In the genomic region with DNA sequence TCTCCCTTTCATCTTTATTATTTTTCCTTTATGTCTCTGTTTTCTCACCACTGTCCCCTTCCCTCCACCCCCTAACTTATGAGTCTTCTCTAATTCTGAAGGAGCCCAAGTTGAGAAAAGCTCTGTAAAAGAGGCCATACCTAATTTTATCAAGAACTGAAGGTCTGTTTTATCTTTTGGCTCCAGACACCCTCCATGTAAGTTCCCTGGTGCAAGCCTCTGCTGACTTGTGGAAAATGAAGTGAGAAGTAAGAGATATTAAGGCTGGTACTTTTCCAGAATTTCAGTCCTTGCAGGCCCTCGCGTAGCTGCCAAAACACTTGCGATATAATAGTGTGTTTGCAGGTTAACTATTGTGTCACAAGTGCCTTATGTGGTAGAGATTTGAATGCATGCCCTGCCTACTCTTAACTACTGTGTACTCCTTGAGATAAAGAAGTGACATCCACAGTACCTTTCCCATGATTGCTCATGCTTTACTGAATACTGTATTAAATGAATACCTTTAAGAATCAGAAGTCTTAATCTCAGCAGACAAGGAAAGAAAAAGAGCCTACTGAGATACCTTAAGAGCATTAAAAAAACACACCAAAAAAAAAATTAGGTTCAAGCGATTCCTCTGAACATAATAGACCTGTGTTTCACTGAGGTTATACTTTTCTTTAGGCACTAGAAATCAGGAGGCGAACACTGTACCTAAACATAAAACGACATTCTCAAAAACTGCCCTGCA, we compare ENCODE assay signal across 11 cellular contexts.
A peak's percentile ranks its signal among the peaks of the same experiment; 100 is the strongest.
DNase-seq lines count a peak whose midpoint lies in the region; ATAC-seq and TF ChIP-seq lines count a peak whose summit lies in the region.
"Had no signal": no experiment of that assay in that cellular context is flagged by ENCODE, and none has a peak within 500 bp of the region (broad histone marks: within the 10 kb centered on the region; RNA-seq: fewer than 3 reads in every experiment).

No MANE protein-coding gene starts in this region.

- POLR2A ChIA-PET in AG04450 (lab: Yijun Ruan, JAX), result no interaction called here
- POLR2A ChIA-PET in HCT116 (lab: Charles Lee), result interaction anchor here (1.7 kb wide), 1 partner anchor 7 kb away, joined by 6 read pairs; no protein-coding TSS in a partner anchor
- POLR2A ChIA-PET in activated CD8-positive, alpha-beta T cell treated with anti-CD3 and anti-CD28 coated beads for 36 hours (lab: Charles Lee), result interaction anchor here (0.5 to 2.2 kb wide), 2 partner anchors 8 to 79 kb away, joined by 4 to 5 read pairs; no protein-coding TSS in a partner anchor

- in situ Hi-C loops in astrocyte of the cerebellum (cut with HindIII; ENCODE audit: low sequenced_read_pairs), result no loop called here

- peaks cover 10% of the 10 kb centered on the region for H3K4me1 Mint-ChIP-seq in activated CD8-positive, alpha-beta T cell treated with anti-CD3 and anti-CD28 coated beads for 36 hours (ENCODE audit: low read depth)

- CTCF ChIA-PET in AG04450 (lab: Charles Lee), result interaction anchor here (1.3 kb wide), 1 partner anchor 156 kb away, joined by 4 read pairs; no protein-coding TSS in a partner anchor
- CTCF ChIA-PET in HCT116 (lab: Charles Lee), result interaction anchor here (1.4 to 3.1 kb wide), 3 partner anchors 8 to 136 kb away, joined by 5 to 18 read pairs (median 9); no protein-coding TSS in a partner anchor
- CTCF ChIA-PET in activated CD8-positive, alpha-beta T cell treated with anti-CD3 and anti-CD28 coated beads for 36 hours (lab: Charles Lee), result interaction anchor here (0.7 kb wide), 1 partner anchor 8 kb away, joined by 5 read pairs; no protein-coding TSS in a partner anchor

- no peak overlapping the region for H3K27ac ChIP-seq in AG04450 (ENCODE audit: low read depth, low read length)
- H3K27ac ChIP-seq in HCT116 (ENCODE audit: low read depth, low read length), result peak overlapping the region; percentile 51; the same call in 1 of the 2 replicates
- no peak overlapping the region for H3K27ac ChIP-seq in iPS-20b (ENCODE audit: low read length)

- H3K36me3 ChIP-seq in HCT116 (ENCODE audit: control insufficient read depth in 1 of 2, insufficient read depth in 2 of 2, low read length in 2 of 2) (no peaks in the 10 kb centered on the region), iPS-20b (ENCODE audit: insufficient read depth, low read depth, low read length) (no peaks in the 10 kb centered on the region)

- no peaks in the 10 kb centered on the region for H3K79me2 ChIP-seq in HCT116 (ENCODE audit: insufficient read depth, low read length)

- H2AFZ ChIP-seq in HCT116 (ENCODE audit: low read depth, low read length, poor library complexity, severe bottlenecking), result peak overlapping the region; percentile 99

- no peaks in the 10 kb centered on the region for H3K9me2 ChIP-seq in HCT116 (ENCODE audit: insufficient read depth)

- no peak overlapping the region for H3K27ac Mint-ChIP-seq in activated CD8-positive, alpha-beta T cell treated with anti-CD3 and anti-CD28 coated beads for 36 hours

- no TSS peak for BruUV-seq in HCT116 (replicated peaks; lab: Mats Ljungman, UMichigan)

- no peaks in the 10 kb centered on the region for H4K20me1 ChIP-seq in HCT116 (ENCODE audit: insufficient read depth)

- no peak overlapping the region for H3K4me3 Mint-ChIP-seq in activated CD8-positive, alpha-beta T cell treated with anti-CD3 and anti-CD28 coated beads for 36 hours

- H3K27me3 ChIP-seq in AG04450 (ENCODE audit: control insufficient read depth, insufficient read depth, low read length), result no peaks in the 10 kb centered on the region
- no peaks in the 10 kb centered on the region for H3K27me3 ChIP-seq in HCT116 (ENCODE audit: insufficient read depth, low read length)
- peaks cover 15% of the 10 kb centered on the region for H3K27me3 ChIP-seq in iPS-20b (ENCODE audit: insufficient read depth, low read length)

- H3K9me3 Mint-ChIP-seq in activated CD8-positive, alpha-beta T cell treated with anti-CD3 and anti-CD28 coated beads for 36 hours, result no peaks in the 10 kb centered on the region

- RAD21 ChIA-PET in HCT116 (lab: Charles Lee; ENCODE audit: low non-redundant PET in 1 of 2, low total read pairs in 2 of 2, uncharacterized antibody in 2 of 2, unreplicated experiment in 2 of 2), result no interaction called here

- H3K9ac ChIP-seq in HCT116 (ENCODE audit: low read length), result peak overlapping the region; percentile 59
- peak overlapping the region; percentile 78 for H3K9ac ChIP-seq in iPS-20b (ENCODE audit: low read depth, low read length)

- ATAC-seq in HCT116 (no peak), HG02870 (IDR thresholded peaks at IDR 0.05; ENCODE audit: unreplicated experiment) (no peak)
- ATAC-seq in activated CD8-positive, alpha-beta T cell treated with anti-CD3 and anti-CD28 coated beads for 36 hours, result no peak

- DNase-seq in AG04450 (ENCODE audit: low read depth, low spot score), result no peak
- no peak for DNase-seq in HCT116 (ENCODE audit: low read depth, low spot score)
- no peak for DNase-seq in astrocyte of the cerebellum (ENCODE audit: low read depth)
- DNase-seq in DMS79 treated with DMSO at 0.1 percent for 48 hours (lab: John Stamatoyannopoulos, UW), result no peak
- DNase-seq in NCI-H2081 treated with DMSO at 0.1 percent for 48 hours (lab: John Stamatoyannopoulos, UW), result no peak
- DNase-seq in activated CD8-positive, alpha-beta T cell treated with anti-CD3 and anti-CD28 coated beads for 36 hours, result no peak
- DNase-seq: stimulated activated naive CD4-positive, alpha-beta T cell; T-helper 1 cell had no signal

- TF ChIP-seq CTCF in AG04450 (IDR thresholded peaks at IDR 0.05; ENCODE audit: low read depth, low read length) (no peak), HCT116 (IDR thresholded peaks at IDR 0.05 in 2 of 3, conservative IDR thresholded peaks at IDR 0.05 in 1 of 3; ENCODE audit: borderline replicate concordance in 1 of 3, insufficient read depth in 1 of 3, low read depth in 2 of 3, low read length in 2 of 3) (no peak), astrocyte of the cerebellum (IDR thresholded peaks at IDR 0.05; ENCODE audit: low read depth, low read length, missing control alignments) (no peak)
- TF ChIP-seq CTCF in activated CD8-positive, alpha-beta T cell treated with anti-CD3 and anti-CD28 coated beads for 36 hours (IDR thresholded peaks at IDR 0.05), result no peak

- H3K9me3 ChIP-seq in AG04450 (ENCODE audit: control insufficient read depth, insufficient read depth, low read length) (no peaks in the 10 kb centered on the region), HCT116 (ENCODE audit: control insufficient read depth in 1 of 2, insufficient read depth in 1 of 2, low read depth in 1 of 2, low read length in 2 of 2) (no peaks in the 10 kb centered on the region), iPS-20b (ENCODE audit: insufficient read depth, low read depth, low read length) (no peaks in the 10 kb centered on the region)

- H3K4me1 ChIP-seq in HCT116 (ENCODE audit: control insufficient read depth in 1 of 2, insufficient read depth in 2 of 2, low read length in 2 of 2) (peaks cover 4 to 19% of the 10 kb centered on the region in 2 experiments; a peak in 2 of 4 replicates), iPS-20b (ENCODE audit: insufficient read depth, low read length) (no peaks in the 10 kb centered on the region)

- H3K36me3 Mint-ChIP-seq in activated CD8-positive, alpha-beta T cell treated with anti-CD3 and anti-CD28 coated beads for 36 hours (ENCODE audit: low read depth), result peaks cover 3% of the 10 kb centered on the region

- no peak for TF ChIP-seq RAD21 in HCT116 (IDR thresholded peaks at IDR 0.05; ENCODE audit: low read depth)

- H3K4me3 ChIP-seq in AG04450 (ENCODE audit: low read depth, low read length), result peak overlapping the region; percentile 59
- H3K4me3 ChIP-seq in HCT116 (replicated peaks in 1 of 2; ENCODE audit: low read depth in 1 of 2, low read length in 2 of 2), result peak overlapping the region; percentile 45 to 60
- H3K4me3 ChIP-seq in astrocyte of the cerebellum (ENCODE audit: low read depth, low read length), result peak overlapping the region; percentile 52
- peak overlapping the region; percentile 98 for H3K4me3 ChIP-seq in iPS-20b (ENCODE audit: low read length)
- H3K4me3 ChIP-seq: lung had no signal

- no peak for TF ChIP-seq POLR2A in HCT116 (IDR thresholded peaks at IDR 0.05; ENCODE audit: borderline replicate concordance, extremely low read depth, insufficient read depth, insufficient read length)

- intact Hi-C loops in HCT116 (cut with micrococcal nuclease), result loop anchor here (5.0 to 10.0 kb wide), 2 partner anchors 136 to 278 kb away; a partner anchor contains a TSS
- intact Hi-C loops in activated CD8-positive, alpha-beta T cell treated with anti-CD3 and anti-CD28 coated beads for 36 hours (cut with micrococcal nuclease), result no loop called here

- H3K27me3 Mint-ChIP-seq in activated CD8-positive, alpha-beta T cell treated with anti-CD3 and anti-CD28 coated beads for 36 hours, result peaks cover 53% of the 10 kb centered on the region

- H3K4me2 ChIP-seq in HCT116 (ENCODE audit: low read length), result peak overlapping the region; percentile 98

TF ChIP-seq in HCT116, 20 proteins besides CTCF, POLR2A, EP300 and RAD21:
- TF ChIP-seq EZH2 (IDR thresholded peaks at IDR 0.05) (no peak), EZH2phosphoT487 (IDR thresholded peaks at IDR 0.05; ENCODE audit: borderline replicate concordance) (no peak), SP1 (IDR thresholded peaks at IDR 0.05; ENCODE audit: low read depth) (no peak), ZFX (IDR thresholded peaks at IDR 0.05) (no peak), MAX (IDR thresholded peaks at IDR 0.05) (no peak), CBX3 (IDR thresholded peaks at IDR 0.05; ENCODE audit: low read depth) (no peak), SIN3A (IDR thresholded peaks at IDR 0.05; ENCODE audit: low read depth) (no peak), CEBPB (IDR thresholded peaks at IDR 0.05; ENCODE audit: low read depth) (no peak), SRF (IDR thresholded peaks at IDR 0.05; ENCODE audit: low read depth) (no peak)
